17 cellular contexts compared by ENCODE assay signal in genomic region chr7:138204285-138204988, GRCh38.
DNase-seq lines count a peak whose midpoint lies in the region; ATAC-seq, FAIRE-seq and TF ChIP-seq lines count a peak whose summit lies in the region.
"Had no signal": no experiment of that assay in that cellular context is flagged by ENCODE, and none has a peak within 500 bp of the region (broad histone marks: within the 10 kb centered on the region; RNA-seq: fewer than 3 reads in every experiment).

No MANE protein-coding gene starts in this region.

- no peak for TF ChIP-seq POLR2A in H54 (IDR thresholded peaks at IDR 0.05; ENCODE audit: low read depth, low read length)

- H3K4me1 ChIP-seq in HUES6 (ENCODE audit: control insufficient read depth, insufficient read depth, low read length) (peaks cover 46% of the 10 kb centered on the region), kidney (ENCODE audit: control insufficient read depth in 1 of 2, insufficient read depth in 1 of 2, low read depth in 1 of 2, low read length in 2 of 2) (no peaks in the 10 kb centered on the region)
- H3K4me1 ChIP-seq: pancreas had no signal

- no peak overlapping the region for H3K4me3 ChIP-seq in HUES6 (ENCODE audit: low read depth, low read length)
- no peak overlapping the region for H3K4me3 ChIP-seq in kidney (ENCODE audit: low read length in 2 of 2)
- H3K4me3 ChIP-seq: pancreas had no signal

- H3K27me3 Mint-ChIP-seq in chondrocyte (ENCODE audit: low read depth) (no peaks in the 10 kb centered on the region), nephron (ENCODE audit: low read depth) (no peaks in the 10 kb centered on the region), nephron progenitor cell (ENCODE audit: low read depth, poor library complexity) (peaks cover 6% of the 10 kb centered on the region)

- H3K27ac ChIP-seq in HUES6 (ENCODE audit: low read depth, low read length) (peak overlapping the region; percentile 92), kidney (ENCODE audit: low read depth in 2 of 2, low read length in 2 of 2) (no peak overlapping the region)
- H3K27ac ChIP-seq: pancreas had no signal

- ATAC-seq in GM21360 (IDR thresholded peaks at IDR 0.05; ENCODE audit: unreplicated experiment), result no peak
- ATAC-seq: pancreas had no signal

- H3K9me3 Mint-ChIP-seq in chondrocyte (ENCODE audit: low read depth), result peaks cover 6% of the 10 kb centered on the region
- H3K9me3 Mint-ChIP-seq in nephron, result no peaks in the 10 kb centered on the region
- H3K9me3 Mint-ChIP-seq in nephron progenitor cell, result no peaks in the 10 kb centered on the region
- H3K9me3 Mint-ChIP-seq: CD8-positive, alpha-beta memory T cell had no signal

- H3K36me3 ChIP-seq in HUES6 (ENCODE audit: control insufficient read depth, insufficient read depth, low read length) (no peaks in the 10 kb centered on the region), kidney (ENCODE audit: control insufficient read depth in 1 of 2, insufficient read depth in 2 of 2, low read length in 2 of 2) (no peaks in the 10 kb centered on the region)
- H3K36me3 ChIP-seq: pancreas had no signal

- H3K4me3 Mint-ChIP-seq in chondrocyte (ENCODE audit: unreplicated experiment) (peak overlapping the region; percentile 55), nephron (peak overlapping the region in 2 of 3 experiments; percentile 12 to 20), nephron progenitor cell (no peak overlapping the region)
- H3K4me3 Mint-ChIP-seq: CD8-positive, alpha-beta memory T cell had no signal

- peaks cover 7% of the 10 kb centered on the region for H3K9me3 ChIP-seq in HUES6 (ENCODE audit: control insufficient read depth, insufficient read depth, low read depth, low read length)
- no peaks in the 10 kb centered on the region for H3K9me3 ChIP-seq in kidney (ENCODE audit: control insufficient read depth in 1 of 2, low read length in 2 of 2)
- H3K9me3 ChIP-seq: pancreas had no signal

- intact Hi-C loops in kidney (cut with DNase I), result no loop called here

- peak; percentile 39 to 47 for DNase-seq in SHP77 (lab: John Stamatoyannopoulos, UW)
- no peak for DNase-seq in chondrocyte (ENCODE audit: low spot score)
- no peak for DNase-seq in nephron progenitor cell
- DNase-seq in kidney, result no peak
- no peak for DNase-seq in H54 (ENCODE audit: insufficient read length, low spot score)
- DNase-seq: activated CD4-positive, alpha-beta T cell treated with anti-CD3 and anti-CD28 coated beads for 4 hours; activated effector memory CD4-positive, alpha-beta T cell treated with anti-CD3 and anti-CD28 coated beads, Interleukin-2, amount 50 U/mL, for 16 hours; amniotic stem cell; CD8-positive, alpha-beta memory T cell; DND-41; hippocampal formation; left cardiac atrium; pancreas; stimulated activated CD4-positive, alpha-beta T cell treated with anti-CD3 and anti-CD28 coated beads, Interleukin-4, amount 100 ng/mL, for 24 hours had no signal

- H3K4me1 Mint-ChIP-seq in chondrocyte (ENCODE audit: low read depth) (peaks cover 43% of the 10 kb centered on the region), nephron (peaks cover 19% of the 10 kb centered on the region), nephron progenitor cell (no peaks in the 10 kb centered on the region)
- H3K4me1 Mint-ChIP-seq: CD8-positive, alpha-beta memory T cell had no signal

- peak overlapping the region; percentile 22 for H3K9ac ChIP-seq in HUES6 (ENCODE audit: low read length)
- H3K9ac ChIP-seq in kidney (ENCODE audit: low read length in 2 of 2), result no peak overlapping the region

- TF ChIP-seq CTCF in chondrocyte (IDR thresholded peaks at IDR 0.05) (no peak), nephron (IDR thresholded peaks at IDR 0.05; ENCODE audit: unreplicated experiment in 3 of 3) (no peak), nephron progenitor cell (IDR thresholded peaks at IDR 0.05) (no peak), kidney (IDR thresholded peaks at IDR 0.05; ENCODE audit: borderline replicate concordance, extremely low read depth, insufficient read depth) (no peak)

- H3K36me3 Mint-ChIP-seq in chondrocyte (ENCODE audit: low read depth) (peaks cover 3% of the 10 kb centered on the region), nephron (ENCODE audit: low read depth) (no peaks in the 10 kb centered on the region), nephron progenitor cell (ENCODE audit: low read depth) (no peaks in the 10 kb centered on the region)
- H3K36me3 Mint-ChIP-seq: CD8-positive, alpha-beta memory T cell had no signal

- FAIRE-seq in kidney (lab: Jason Lieb, UNC) (no peak), H54 (lab: Jason Lieb, UNC) (no peak)
- FAIRE-seq: pancreas had no signal

- H3K27me3 ChIP-seq in HUES6 (ENCODE audit: control insufficient read depth, insufficient read depth, low read length), result no peaks in the 10 kb centered on the region
- H3K27me3 ChIP-seq: pancreas had no signal

- H3K27ac Mint-ChIP-seq in chondrocyte (ENCODE audit: unreplicated experiment), result peak overlapping the region; percentile 85
- peak overlapping the region; percentile 85 to 95 (median 93) for H3K27ac Mint-ChIP-seq in nephron
- H3K27ac Mint-ChIP-seq in nephron progenitor cell, result no peak overlapping the region
- H3K27ac Mint-ChIP-seq: CD8-positive, alpha-beta memory T cell had no signal

Comparison
In these comparisons a context has a peak if more than half of its experiments do, and no peak if none do; other contexts are left out.
1. DNase-seq: peak in SHP77 (2 of 2); none in chondrocyte (single experiment), nephron progenitor cell (single experiment), kidney (single experiment) and H54 (single experiment).